In genomic region chr19:2149980-2150793, GRCh38 we compare ENCODE assay signal across 1 cellular context.
TF ChIP-seq lines count a peak whose summit lies in the region.

No MANE protein-coding gene starts in this region.

TF ChIP-seq in endothelial cell of umbilical vein, 7 proteins besides CTCF, POLR2A, EP300 and RAD21 (continued from another document):
- peak; percentile 20 for TF ChIP-seq POLR2AphosphoS5 (IDR thresholded peaks at IDR 0.05; ENCODE audit: insufficient read depth, low read depth, low read length)
- TF ChIP-seq MYC (IDR thresholded peaks at IDR 0.05; ENCODE audit: low read depth, low read length) = peak; percentile 29
